8 cellular contexts compared by ENCODE assay signal in genomic region chr3:112293368-112294321, GRCh38. TPM values are rescaled to one million over a fixed set of nuclear protein-coding genes. Genes with fewer than 3 reads are reported as not detected.
DNase-seq lines count a peak whose midpoint lies in the region; ATAC-seq, FAIRE-seq and TF ChIP-seq lines count a peak whose summit lies in the region.

Gene SLC9C1, minus strand, starts transcription at chr3:112294216. Its CDS starts 7,425 bp downstream, at chr3:112286791.

- no peaks in the 10 kb centered on the region for H3K79me2 ChIP-seq in mesendoderm (ENCODE audit: control insufficient read depth, insufficient read depth, low read length)

- peak within 1 kb of the TSS; percentile 83 for H2BK5ac ChIP-seq in mesendoderm (ENCODE audit: low read length)

- no peaks in the 10 kb centered on the region for H3K27me3 ChIP-seq in mesendoderm (ENCODE audit: insufficient read depth, low read length, poor library complexity)
- no peaks in the 10 kb centered on the region for H3K27me3 ChIP-seq in tibial artery

- H3K27ac ChIP-seq in mesendoderm (ENCODE audit: low read depth, low read length) (peak within 1 kb of the TSS; percentile 57), tibial artery (peak within 1 kb of the TSS; percentile 65 to 75)

- peak within 1 kb of the TSS; percentile 12 for H3K4me2 ChIP-seq in mesendoderm (ENCODE audit: low read length)

- peak within 1 kb of the TSS; percentile 78 for H3K4ac ChIP-seq in mesendoderm (ENCODE audit: low read depth, low read length)

- H4K5ac ChIP-seq in mesendoderm (ENCODE audit: low read length): peak within 1 kb of the TSS; percentile 95

- ATAC-seq in HG02678 (IDR thresholded peaks at IDR 0.05; ENCODE audit: unreplicated experiment): peak; percentile 56

- no peak within 1 kb of the TSS for H3K4me3 ChIP-seq in mesendoderm (ENCODE audit: low read length)
- H3K4me3 ChIP-seq in tibial artery: peak within 1 kb of the TSS; percentile 45 to 53

- H2BK15ac ChIP-seq in mesendoderm (replicated peaks; ENCODE audit: low read depth): no peak within 1 kb of the TSS

- TF ChIP-seq CTCF in tibial artery (IDR thresholded peaks at IDR 0.05): peak; percentile 48 to 60

- intact Hi-C loops in tibial artery (cut with DNase I; ENCODE audit: low total_unique reads): loop anchor here (10.0 kb wide), 1 partner anchor 231 kb away; no protein-coding TSS in a partner anchor

- H2AK5ac ChIP-seq in mesendoderm (ENCODE audit: low read length): peak within 1 kb of the TSS; percentile 64

- peak within 1 kb of the TSS; percentile 90 for H2BK120ac ChIP-seq in mesendoderm (ENCODE audit: low read depth, low read length)

- no peak within 1 kb of the TSS for H4K8ac ChIP-seq in mesendoderm (ENCODE audit: low read depth, low read length)

- peak within 1 kb of the TSS; percentile 63 for H3K9ac ChIP-seq in mesendoderm (ENCODE audit: low read length)

- DNase-seq in activated CD8-positive, alpha-beta memory T cell treated with anti-CD3 and anti-CD28 coated beads for 24 hours: peak; percentile 59
- DNase-seq in activated CD8-positive, alpha-beta memory T cell treated with anti-CD3 and anti-CD28 coated beads, Interleukin-2, amount 50 U/mL, for 48 hours: no peak
- DNase-seq in NCI-H1694 treated with DMSO at 0.1 percent for 48 hours (lab: John Stamatoyannopoulos, UW) (peak; percentile 8), UCSD-AML1 (lab: John Stamatoyannopoulos, UW; ENCODE audit: unreplicated experiment) (peak; percentile 33), mesendoderm (peak; percentile 83), tibial artery (peak in 1 of 2 donors; percentile 27)

- peak within 1 kb of the TSS; percentile 81 for H3K56ac ChIP-seq in mesendoderm (ENCODE audit: low read length)

- H3K36me3 ChIP-seq in mesendoderm (ENCODE audit: control insufficient read depth, insufficient read depth, low read length): peaks cover 2% of the 10 kb centered on the region
- H3K36me3 ChIP-seq in tibial artery: no peaks in the 10 kb centered on the region

- no peak within 1 kb of the TSS for H3K23ac ChIP-seq in mesendoderm (ENCODE audit: low read length)

- WGBS in mesendoderm (ENCODE audit: extremely low coverage, insufficient coverage, low lambda C conversion rate): no CpG with 5 or more reads among the region's 15 CpGs

- FAIRE-seq in endometrium (lab: Jason Lieb, UNC): peak; percentile 53

- H3K9me3 ChIP-seq in tibial artery: no peaks in the 10 kb centered on the region

- H3K4me1 ChIP-seq in mesendoderm (ENCODE audit: control insufficient read depth, low read depth, low read length) (peaks cover 6% of the 10 kb centered on the region), tibial artery (no peaks in the 10 kb centered on the region)

- H3K18ac ChIP-seq in mesendoderm (ENCODE audit: low read length): peak within 1 kb of the TSS; percentile 96

- no peaks in the 10 kb centered on the region for H3K79me1 ChIP-seq in mesendoderm (ENCODE audit: low read length)

RNA-seq across cellular contexts. Expression of gene SLC9C1, which starts in this region (rescaled TPM):
- 0.03 TPM for polyA plus RNA-seq in mesendoderm (2013, experiment 1 of 2)
- polyA plus RNA-seq in mesendoderm (2013, experiment 2 of 2): 0.04 TPM
